ENCODE assay signal across 18 cellular contexts in genomic region chr18:3056311-3056710, GRCh38.
"Had no signal": no experiment of that assay in that cellular context is flagged by ENCODE, and none has a peak within 500 bp of the region (broad histone marks: within the 10 kb centered on the region; RNA-seq: fewer than 3 reads in every experiment).

No MANE protein-coding gene starts in this region.

- H3K27ac ChIP-seq: brain microvascular endothelial cell, gastrocnemius medialis, heart left ventricle, lower lobe of right lung, neutrophil, thoracic aorta had no signal

- H3K4me3 ChIP-seq: gastrocnemius medialis, heart left ventricle, lower lobe of right lung, thoracic aorta had no signal

- DNase-seq: activated CD4-positive, CD25-positive, alpha-beta regulatory T cell treated with anti-CD3 and anti-CD28 coated beads, Interleukin-2, amount 50 U/mL, for 72 hours; activated CD8-positive, alpha-beta T cell treated with anti-CD3 and anti-CD28 coated beads for 36 hours; amniotic stem cell; brain microvascular endothelial cell; endodermal cell; erythroblast; gastrocnemius medialis; heart left ventricle; immature natural killer cell; lower lobe of right lung; midbrain; SW 1271; T1000 had no signal

- H3K27me3 ChIP-seq: brain microvascular endothelial cell, gastrocnemius medialis, heart left ventricle, neutrophil had no signal

- H3K27ac Mint-ChIP-seq: activated CD8-positive, alpha-beta T cell treated with anti-CD3 and anti-CD28 coated beads for 36 hours; activated naive CD8-positive, alpha-beta T cell; dendritic cell treated with granulocyte-macrophage colony-stimulating factor and Interleukin-4, amounts not matched to agents 40 ng/mL and 50 ng/mL, for 4 days; endodermal cell; stimulated activated effector memory CD8-positive, alpha-beta T cell treated with anti-CD3 and anti-CD28 coated beads, Interleukin-12 subunit alpha, Interleukin-12 subunit beta, amount 100 ng/mL, for 72 hours had no signal

- H3K9me3 ChIP-seq: gastrocnemius medialis, heart left ventricle, lower lobe of right lung, neutrophil, thoracic aorta had no signal

- H3K36me3 ChIP-seq: brain microvascular endothelial cell, gastrocnemius medialis, heart left ventricle, lower lobe of right lung, neutrophil, thoracic aorta had no signal

- H3K4me3 Mint-ChIP-seq: activated CD8-positive, alpha-beta T cell treated with anti-CD3 and anti-CD28 coated beads for 36 hours; activated naive CD8-positive, alpha-beta T cell; dendritic cell treated with granulocyte-macrophage colony-stimulating factor and Interleukin-4, amounts not matched to agents 40 ng/mL and 50 ng/mL, for 4 days; endodermal cell; immature natural killer cell; stimulated activated effector memory CD8-positive, alpha-beta T cell treated with anti-CD3 and anti-CD28 coated beads, Interleukin-12 subunit alpha, Interleukin-12 subunit beta, amount 100 ng/mL, for 72 hours had no signal

- H3K27me3 Mint-ChIP-seq: activated CD8-positive, alpha-beta T cell treated with anti-CD3 and anti-CD28 coated beads for 36 hours; activated naive CD8-positive, alpha-beta T cell; dendritic cell treated with granulocyte-macrophage colony-stimulating factor and Interleukin-4, amounts not matched to agents 40 ng/mL and 50 ng/mL, for 4 days had no signal

- ATAC-seq: activated CD8-positive, alpha-beta T cell treated with anti-CD3 and anti-CD28 coated beads for 36 hours; gastrocnemius medialis; heart left ventricle; lower lobe of right lung; stimulated activated effector memory CD8-positive, alpha-beta T cell treated with anti-CD3 and anti-CD28 coated beads, Interleukin-12 subunit alpha, Interleukin-12 subunit beta, amount 100 ng/mL, for 72 hours had no signal
